1 cellular context compared by ENCODE assay signal in genomic region chr16:69413045-69413664, GRCh38.
TF ChIP-seq lines count a peak whose summit lies in the region.

No MANE protein-coding gene starts in this region.

TF ChIP-seq in HepG2, 621 proteins besides CTCF, POLR2A, EP300 and RAD21 (continued from another document and continues in another):
- TF ChIP-seq ZNF609 (CRISPR knock-in tag; IDR thresholded peaks at IDR 0.05; ENCODE audit: borderline replicate concordance) (peak; percentile 65; the same call in 1 of the 2 replicates), NFE2L1 (CRISPR knock-in tag; IDR thresholded peaks at IDR 0.05; ENCODE audit: borderline replicate concordance) (0 out of 2 replicates have a peak, but pooled peaks have one; percentile 65), HOMEZ (CRISPR knock-in tag; IDR thresholded peaks at IDR 0.05; ENCODE audit: low read depth) (peak; percentile 52; the same call in 1 of the 2 replicates), HNF4G (IDR thresholded peaks at IDR 0.05; ENCODE audit: borderline replicate concordance, low read depth, low read length) (peak; percentile 35; the same call in 1 of the 2 replicates), HNF4G (CRISPR knock-in tag; IDR thresholded peaks at IDR 0.05; ENCODE audit: borderline replicate concordance, low read depth) (no peak; the same call in 1 of the 2 replicates), ZNF792 (CRISPR knock-in tag; IDR thresholded peaks at IDR 0.05) (0 out of 2 replicates have a peak, but pooled peaks have one; percentile 46), HMG20A (CRISPR knock-in tag; IDR thresholded peaks at IDR 0.05; ENCODE audit: borderline replicate concordance) (peak; percentile 73; the same call in 1 of the 2 replicates), ZNF136 (CRISPR knock-in tag; IDR thresholded peaks at IDR 0.05; ENCODE audit: low read depth) (peak; percentile 76; the same call in 1 of the 2 replicates), SNAI1 (CRISPR knock-in tag; IDR thresholded peaks at IDR 0.05; ENCODE audit: borderline replicate concordance) (no peak), FOXO4 (CRISPR knock-in tag; conservative IDR thresholded peaks at IDR 0.05) (0 out of 2 replicates have a peak, but pooled peaks have one; percentile 88), MZF1 (CRISPR knock-in tag; IDR thresholded peaks at IDR 0.05; ENCODE audit: borderline replicate concordance) (no peak), FUBP1 (CRISPR knock-in tag; IDR thresholded peaks at IDR 0.05; ENCODE audit: borderline replicate concordance) (0 out of 2 replicates have a peak, but pooled peaks have one; percentile 24), CEBPG (CRISPR knock-in tag; IDR thresholded peaks at IDR 0.05) (peak; percentile 27; the same call in 1 of the 2 replicates), PCBP2 (optimal IDR thresholded peaks at IDR 0.05; ENCODE audit: low read depth, low read length, poor library complexity, severe bottlenecking) (no peak), FOXJ3 (CRISPR knock-in tag; IDR thresholded peaks at IDR 0.05; ENCODE audit: borderline replicate concordance) (peak; percentile 44; the same call in 1 of the 2 replicates), FOXA1 (IDR thresholded peaks at IDR 0.05) (no peak), FOXA1 (CRISPR knock-in tag; IDR thresholded peaks at IDR 0.05) (0 out of 2 replicates have a peak, but pooled peaks have one; percentile 8), ZNF766 (CRISPR knock-in tag; IDR thresholded peaks at IDR 0.05; ENCODE audit: borderline replicate concordance) (0 out of 2 replicates have a peak, but pooled peaks have one; percentile 19), SP5 (CRISPR knock-in tag; IDR thresholded peaks at IDR 0.05; ENCODE audit: borderline replicate concordance, low read depth) (0 out of 2 replicates have a peak, but pooled peaks have one; percentile 30), ERF (CRISPR knock-in tag; IDR thresholded peaks at IDR 0.05) (peak; percentile 86), TFAP4 (IDR thresholded peaks at IDR 0.05; ENCODE audit: borderline replicate concordance, low read depth) (peak; percentile 21; the same call in 1 of the 2 replicates), MIXL1 (CRISPR knock-in tag; IDR thresholded peaks at IDR 0.05) (peak; percentile 71; the same call in 1 of the 2 replicates), ZKSCAN5 (CRISPR knock-in tag; IDR thresholded peaks at IDR 0.05) (no peak), DPF2 (CRISPR knock-in tag; IDR thresholded peaks at IDR 0.05; ENCODE audit: borderline replicate concordance, low read depth) (peak; percentile 78; the same call in 1 of the 2 replicates), GATAD2A (CRISPR knock-in tag; IDR thresholded peaks at IDR 0.05) (peak; percentile 92), ZNF292 (CRISPR knock-in tag; IDR thresholded peaks at IDR 0.05; ENCODE audit: borderline replicate concordance, low read depth) (peak; percentile 90), ZNF543 (CRISPR knock-in tag; IDR thresholded peaks at IDR 0.05) (peak; percentile 43; the same call in 1 of the 2 replicates), POGZ (CRISPR knock-in tag; IDR thresholded peaks at IDR 0.05) (peak; percentile 76), KAT8 (CRISPR knock-in tag; IDR thresholded peaks at IDR 0.05) (peak; percentile 73), MAF1 (CRISPR knock-in tag; IDR thresholded peaks at IDR 0.05; ENCODE audit: borderline replicate concordance) (no peak), TARDBP (CRISPR knock-in tag; IDR thresholded peaks at IDR 0.05) (peak; percentile 77; the same call in 1 of the 2 replicates), AHDC1 (CRISPR knock-in tag; IDR thresholded peaks at IDR 0.05; ENCODE audit: borderline replicate concordance) (peak; percentile 59; the same call in 1 of the 2 replicates), TAF15 (IDR thresholded peaks at IDR 0.05; ENCODE audit: low read depth, low read length, poor library complexity, severe bottlenecking) (no peak), ZBTB3 (CRISPR knock-in tag; IDR thresholded peaks at IDR 0.05; ENCODE audit: borderline replicate concordance, low read depth) (0 out of 2 replicates have a peak, but pooled peaks have one; percentile 51), RBFOX2 (IDR thresholded peaks at IDR 0.05; ENCODE audit: low read depth, low read length) (no peak), FOXP1 (IDR thresholded peaks at IDR 0.05) (no peak), FOXP1 (CRISPR knock-in tag; IDR thresholded peaks at IDR 0.05) (peak; percentile 65; the same call in 1 of the 2 replicates), ZFP91 (CRISPR knock-in tag; IDR thresholded peaks at IDR 0.05; ENCODE audit: borderline replicate concordance) (peak; percentile 35; the same call in 1 of the 2 replicates), ZNF740 (CRISPR knock-in tag; IDR thresholded peaks at IDR 0.05) (no peak), PITX1 (CRISPR knock-in tag; IDR thresholded peaks at IDR 0.05) (peak; percentile 62), BCL6 (CRISPR knock-in tag; IDR thresholded peaks at IDR 0.05) (peak; percentile 51; the same call in 1 of the 2 replicates), GPN1 (CRISPR knock-in tag; IDR thresholded peaks at IDR 0.05; ENCODE audit: borderline replicate concordance) (no peak)
